ENCODE assay signal across 26 cellular contexts in genomic region chr9:105473221-105473620, GRCh38. TPM values are rescaled to one million over a fixed set of nuclear protein-coding genes. Genes with fewer than 3 reads are reported as not detected.
DNase-seq lines count a peak whose midpoint lies in the region; ATAC-seq, FAIRE-seq and TF ChIP-seq lines count a peak whose summit lies in the region.
"Had no signal": no experiment of that assay in that cellular context is flagged by ENCODE, and none has a peak within 500 bp of the region (broad histone marks: within the 10 kb centered on the region; RNA-seq: fewer than 3 reads in every experiment).

No MANE protein-coding gene starts in this region.

- DNase-seq in HepG2 (ENCODE audit: low spot score) (no peak), right lobe of liver (no peak), K562 (ENCODE audit: extremely low read depth in 1 of 4, low spot score in 3 of 4) (no peak), progenitor cell of endocrine pancreas (ENCODE audit: low spot score, unreplicated experiment) (no peak), KBM-7 (no peak)
- DNase-seq: ACHN; AML-193; BE2C; CD4-positive, alpha-beta T cell; CD8-positive, alpha-beta memory T cell; DMS 273 treated with DMSO at 0.1 percent for 48 hours; DMS79; EL; GDM1; GM23248; H9 had no signal

- H3K27me3 Mint-ChIP-seq in progenitor cell of endocrine pancreas = no peaks in the 10 kb centered on the region
- H3K27me3 Mint-ChIP-seq: CD4-positive, alpha-beta T cell; CD8-positive, alpha-beta memory T cell had no signal

- no TSS peak for BruUV-seq in HepG2 (replicated peaks; lab: Mats Ljungman, UMichigan)
- no TSS peak for BruUV-seq in K562 (replicated peaks; lab: Mats Ljungman, UMichigan)

- intact Hi-C loops in HepG2 (cut with micrococcal nuclease; ENCODE audit: unreplicated experiment) (no loop called here), right lobe of liver (cut with DNase I) (no loop called here), K562 (cut with micrococcal nuclease) (no loop called here)

- CTCF ChIA-PET in HepG2 (lab: Yijun Ruan, JAX; ENCODE audit: low intra/inter-chr PET ratio, low total read pairs) (no interaction called here), K562 (lab: Yijun Ruan, JAX; ENCODE audit: low intra/inter-chr PET ratio) (no interaction called here)

- H3K4me2 ChIP-seq in HepG2 (ENCODE audit: low read depth, low read length) (no peak overlapping the region), K562 (ENCODE audit: insufficient read depth, low read length) (no peak overlapping the region)
- H3K4me2 ChIP-seq: BLaER1 treated with 17β-estradiol and CSF1 and Interleukin-3, amounts not matched to agents 10 nM and 100 nM had no signal

- peaks cover 33% of the 10 kb centered on the region for H3K36me3 Mint-ChIP-seq in progenitor cell of endocrine pancreas (ENCODE audit: insufficient read depth)

- H3K79me2 ChIP-seq in HepG2 (ENCODE audit: insufficient read depth, low read length) = no peaks in the 10 kb centered on the region
- H3K79me2 ChIP-seq in K562 (ENCODE audit: control insufficient read depth, insufficient read depth, low read length) = no peaks in the 10 kb centered on the region

- TF ChIP-seq RAD21 in HepG2 (CRISPR knock-in tag; IDR thresholded peaks at IDR 0.05) (no peak), K562 (CRISPR knock-in tag; conservative IDR thresholded peaks at IDR 0.05 in 1 of 2, IDR thresholded peaks at IDR 0.05 in 1 of 2) (no peak)

- H3K4me1 ChIP-seq in HepG2 (ENCODE audit: insufficient read depth, low read length) = 0 out of 2 replicates have a peak, but pooled peaks cover 5% of the 10 kb centered on the region
- H3K4me1 ChIP-seq in right lobe of liver = peaks cover 0 to 8% (median 0%) of the 10 kb centered on the region in 4 donors
- H3K4me1 ChIP-seq in K562 (replicated peaks in 1 of 2; ENCODE audit: control insufficient read depth in 2 of 2, insufficient read depth in 2 of 2, low read length in 2 of 2) = no peaks in the 10 kb centered on the region
- H3K4me1 ChIP-seq: BE2C; BLaER1 treated with 17β-estradiol and CSF1 and Interleukin-3, amounts not matched to agents 10 nM and 100 nM had no signal

- FAIRE-seq in HepG2 (lab: Jason Lieb, UNC) (no peak), K562 (lab: Jason Lieb, UNC) (no peak)
- FAIRE-seq: A204.1, D721Med, GM12878, GM19239, H1 had no signal

- no peaks in the 10 kb centered on the region for H3K9me1 ChIP-seq in K562 (ENCODE audit: control insufficient read depth, insufficient read depth, low read length)

- H3K9me3 Mint-ChIP-seq in progenitor cell of endocrine pancreas (ENCODE audit: low read depth) = peaks cover 10% of the 10 kb centered on the region
- H3K9me3 Mint-ChIP-seq: CD4-positive, alpha-beta T cell; CD8-positive, alpha-beta memory T cell; H9 had no signal

- no peak for TF ChIP-seq EP300 in HepG2 (IDR thresholded peaks at IDR 0.05; ENCODE audit: low read depth in 2 of 2, low read length in 2 of 2)
- TF ChIP-seq EP300 in HepG2 (CRISPR knock-in tag; IDR thresholded peaks at IDR 0.05; ENCODE audit: borderline replicate concordance) = no peak
- no peak for TF ChIP-seq EP300 in K562 (IDR thresholded peaks at IDR 0.05; ENCODE audit: low read length)

- ATAC-seq in HepG2 (no peak), right lobe of liver (no peak), K562 (no peak), HG03571 (IDR thresholded peaks at IDR 0.05; ENCODE audit: unreplicated experiment) (no peak)
- ATAC-seq: GM12878, HCT116 had no signal

- TF ChIP-seq POLR2A in HepG2 (IDR thresholded peaks at IDR 0.05; ENCODE audit: insufficient read depth in 1 of 2, low read depth in 2 of 2, low read length in 2 of 2) = no peak
- no peak for TF ChIP-seq POLR2A in right lobe of liver (IDR thresholded peaks at IDR 0.05)
- TF ChIP-seq POLR2A in K562 (conservative IDR thresholded peaks at IDR 0.05) = no peak

- H3K9ac ChIP-seq in HepG2 (ENCODE audit: insufficient read depth, low read depth, low read length) (no peak overlapping the region), K562 (ENCODE audit: insufficient read depth in 1 of 2, low read depth in 2 of 2, low read length in 2 of 2) (no peak overlapping the region)
- H3K9ac ChIP-seq: BLaER1 treated with 17β-estradiol and CSF1 and Interleukin-3, amounts not matched to agents 10 nM and 100 nM; GM23248 had no signal

- H3K4me1 Mint-ChIP-seq in progenitor cell of endocrine pancreas (ENCODE audit: low read depth) = peaks cover 2% of the 10 kb centered on the region
- H3K4me1 Mint-ChIP-seq: CD8-positive, alpha-beta memory T cell; H9 had no signal

- no peak for TF ChIP-seq CTCF in HepG2 (CRISPR knock-in tag; IDR thresholded peaks at IDR 0.05)
- TF ChIP-seq CTCF in right lobe of liver (IDR thresholded peaks at IDR 0.05) = no peak
- TF ChIP-seq CTCF in K562 (IDR thresholded peaks at IDR 0.05 in 2 of 3, conservative IDR thresholded peaks at IDR 0.05 in 1 of 3; ENCODE audit: insufficient read depth in 2 of 3, low read depth in 1 of 3, low read length in 3 of 3) = no peak
- no peak for TF ChIP-seq CTCF in progenitor cell of endocrine pancreas (IDR thresholded peaks at IDR 0.05; ENCODE audit: unreplicated experiment)

- H3K36me3 ChIP-seq in HepG2 (replicated peaks in 1 of 2; ENCODE audit: control insufficient read depth in 1 of 2, insufficient read depth in 2 of 2, low read length in 2 of 2) = peaks cover 0 to 25% of the 10 kb centered on the region in 2 experiments; a peak in 2 of 5 replicates
- no peaks in the 10 kb centered on the region for H3K36me3 ChIP-seq in right lobe of liver
- H3K36me3 ChIP-seq in K562 (ENCODE audit: control insufficient read depth, insufficient read depth, low read length) = peaks cover 6% of the 10 kb centered on the region; the same call in 1 of the 3 replicates

- in situ Hi-C loops in HepG2 (cut with HindIII; ENCODE audit: extremely low pct_ligation_motif_present, low pct_unique_long_range_greater_than_20kb) = no loop called here
- in situ Hi-C loops in K562 (cut with MboI) = no loop called here
- in situ Hi-C loops in KBM-7 (cut with MboI; ENCODE audit: low pct_unique_long_range_greater_than_20kb, low sequenced_read_pairs) = no loop called here

- H3K9me3 ChIP-seq in HepG2 (ENCODE audit: low read length) (no peaks in the 10 kb centered on the region), right lobe of liver (no peaks in the 10 kb centered on the region), K562 (replicated peaks; ENCODE audit: control insufficient read depth, insufficient read depth, low read depth, low read length) (no peaks in the 10 kb centered on the region)
- H3K9me3 ChIP-seq: BE2C had no signal

- H3K4me3 Mint-ChIP-seq in progenitor cell of endocrine pancreas (ENCODE audit: low read depth) = no peak overlapping the region
- H3K4me3 Mint-ChIP-seq: CD14-positive monocyte; CD4-positive, alpha-beta T cell; CD8-positive, alpha-beta memory T cell; H9 had no signal

- peak overlapping the region; percentile 84 for H3K27ac Mint-ChIP-seq in progenitor cell of endocrine pancreas
- H3K27ac Mint-ChIP-seq: CD4-positive, alpha-beta T cell; CD8-positive, alpha-beta memory T cell; H9 had no signal

- POLR2A ChIA-PET in HepG2 (lab: Yijun Ruan, JAX) = no interaction called here
- POLR2A ChIA-PET in K562 (lab: Yijun Ruan, JAX) = interaction anchor here (1.0 to 2.1 kb wide), 2 partner anchors 12 to 13 kb away, joined by 4 to 7 read pairs; no protein-coding TSS in a partner anchor

- H3K4me3 ChIP-seq in HepG2 (replicated peaks in 1 of 3; ENCODE audit: insufficient read depth in 1 of 3, low read depth in 2 of 3, low read length in 3 of 3) (no peak overlapping the region), right lobe of liver (no peak overlapping the region), K562 (no peak overlapping the region)
- H3K4me3 ChIP-seq: BLaER1 treated with 17β-estradiol and CSF1 and Interleukin-3, amounts not matched to agents 10 nM and 100 nM; GM12878; GM23248 had no signal

- WGBS in HepG2 (ENCODE audit: low lambda C conversion rate) = 93% methylated on average over 2 of the region's 2 CpGs
- WGBS in right lobe of liver (ENCODE audit: insufficient coverage, low coverage, low lambda C conversion rate, missing lambda C conversion rate) = 100% methylated on average over 1 of the region's 2 CpGs
- 86% methylated on average over 2 of the region's 2 CpGs for WGBS in K562 (ENCODE audit: insufficient coverage, low coverage, missing lambda C conversion rate)

- H3K27me3 ChIP-seq in HepG2 (ENCODE audit: control insufficient read depth in 1 of 2, insufficient read depth in 2 of 2, low read length in 2 of 2) (no peaks in the 10 kb centered on the region), right lobe of liver (no peaks in the 10 kb centered on the region), K562 (ENCODE audit: control insufficient read depth in 2 of 2, insufficient read depth in 2 of 2, low read length in 2 of 2) (no peaks in the 10 kb centered on the region)
- H3K27me3 ChIP-seq: BE2C; BLaER1 treated with 17β-estradiol and CSF1 and Interleukin-3, amounts not matched to agents 10 nM and 100 nM had no signal

- H2AFZ ChIP-seq in HepG2 (ENCODE audit: low read length) = no peak overlapping the region
- H2AFZ ChIP-seq in K562 (ENCODE audit: low read depth, low read length) = no peak overlapping the region
- H2AFZ ChIP-seq: GM23248 had no signal

- H3K27ac ChIP-seq in HepG2 (ENCODE audit: extremely low read length, insufficient read depth, low read length) (no peak overlapping the region), right lobe of liver (no peak overlapping the region), K562 (ENCODE audit: extremely low read depth, low read depth, low read length) (no peak overlapping the region)
- H3K27ac ChIP-seq: 22Rv1; BLaER1 treated with 17β-estradiol and CSF1 and Interleukin-3, amounts not matched to agents 10 nM and 100 nM; GM23248 had no signal

- H4K20me1 ChIP-seq in HepG2 (ENCODE audit: insufficient read depth, low read length) = no peaks in the 10 kb centered on the region
- H4K20me1 ChIP-seq in K562 (replicated peaks; ENCODE audit: control insufficient read depth, insufficient read depth, low read length) = no peaks in the 10 kb centered on the region

RNA-seq across cellular contexts. Expression of gene FSD1L, which starts 25.4 kb away (rescaled TPM):
- 2.8 and 5.1 TPM in 2 replicates for total RNA-seq in HepG2 (2016; rRNA removed; fragmentation: Illumina TruSeq; extraction: Trizol)
- 4.7 and 6.0 TPM in 2 replicates for total RNA-seq in HepG2 (2016; cell fraction: cytosol; rRNA removed; fragmentation: Illumina TruSeq; extraction: Trizol; ENCODE audit: low read depth)
- total RNA-seq in HepG2 (2016; cell fraction: insoluble cytoplasmic fraction; rRNA removed; fragmentation: Illumina TruSeq; extraction: Trizol) = 3.0 and 5.1 TPM in 2 replicates
- 2.3 and 2.5 TPM in 2 replicates for total RNA-seq in HepG2 (2016; cell fraction: membrane; rRNA removed; fragmentation: Illumina TruSeq; extraction: Trizol)
- total RNA-seq in HepG2 (2016; cell fraction: nucleus; rRNA removed; fragmentation: Illumina TruSeq; extraction: Trizol) = 23.8 and 25.5 TPM in 2 replicates
- polyA plus RNA-seq in HepG2 (2011; rRNA removed) = 4.1 and 4.2 TPM in 2 replicates
- polyA plus RNA-seq in HepG2 (2011; cell fraction: cytosol; rRNA removed) = 0.66 and 0.76 TPM in 2 replicates
- polyA plus RNA-seq in HepG2 (2011; cell fraction: nucleus; rRNA removed) = 5.8 and 9.2 TPM in 2 replicates
- polyA plus RNA-seq in HepG2 (2012) = 6.1 and 6.9 TPM in 2 replicates
- 0.33 and 0.41 TPM in 2 replicates for polyA plus RNA-seq in HepG2 (2016; cell fraction: cytosol; fragmentation: Illumina TruSeq; extraction: Trizol; ENCODE audit: low read depth)
- polyA plus RNA-seq in HepG2 (2016; cell fraction: insoluble cytoplasmic fraction; fragmentation: Illumina TruSeq; extraction: Trizol; ENCODE audit: low read depth) = 1.8 and 2.1 TPM in 2 replicates
- polyA plus RNA-seq in HepG2 (2016; cell fraction: membrane; fragmentation: Illumina TruSeq; extraction: Trizol; ENCODE audit: low read depth) = 0.48 and 0.66 TPM in 2 replicates
- polyA plus RNA-seq in HepG2 (2016; cell fraction: nucleus; fragmentation: Illumina TruSeq; extraction: Trizol; ENCODE audit: insufficient read depth, low read depth) = 13.2 and 14.2 TPM in 2 replicates
- polyA minus RNA-seq in HepG2 (2011; rRNA and poly(A)+ RNA removed; ENCODE audit: low replicate concordance) = 1.7 and 3.3 TPM in 2 replicates
- 1.8 and 2.5 TPM in 2 replicates for polyA minus RNA-seq in HepG2 (2011; cell fraction: cytosol; rRNA and poly(A)+ RNA removed)
- polyA minus RNA-seq in HepG2 (2011; cell fraction: nucleus; rRNA and poly(A)+ RNA removed) = 89.1 and 107 TPM in 2 replicates
- 1 to 10 TPM in 5 of 6 experiments, under 1 TPM in 1; 0.46 to 2.0 (median 1.3) TPM for total RNA-seq in right lobe of liver
- 9.8 and 34.0 TPM in 2 replicates for total RNA-seq in K562 (2011; cell fraction: chromatin; rRNA removed; ENCODE audit: low replicate concordance)
- 3.2 and 5.9 TPM in 2 replicates for total RNA-seq in K562 (2011; cell fraction: nucleolus; rRNA removed)
- total RNA-seq in K562 (2011; cell fraction: nucleoplasm; rRNA removed) = 12.6 and 20.4 TPM in 2 replicates
- 0.95 and 1.9 TPM in 2 replicates for total RNA-seq in K562 (2014; rRNA removed)
- total RNA-seq in K562 (2014; rRNA removed; fragmentation: Illumina TruSeq; extraction: Trizol) = 3.1 and 5.4 TPM in 2 replicates
- total RNA-seq in K562 (2015; rRNA removed; fragmentation: Illumina TruSeq; extraction: Trizol) = 3.4 and 4.2 TPM in 2 replicates
- 2.2 and 2.5 TPM in 2 replicates for total RNA-seq in K562 (2021)
- polyA plus RNA-seq in K562 (2011; rRNA removed) = 2.5 and 3.9 TPM in 2 replicates
- polyA plus RNA-seq in K562 (2011; cell fraction: cytosol; rRNA removed) = 0.12 and 0.49 TPM in 2 replicates
- polyA plus RNA-seq in K562 (2011; cell fraction: nucleus; rRNA removed) = 3.1 and 5.2 TPM in 2 replicates
- 1.1 and 2.0 TPM in 2 replicates for polyA plus RNA-seq in K562 (2012)
- 1.8 and 2.1 TPM in 2 replicates for polyA plus RNA-seq in K562 (2014; fragmentation: Illumina TruSeq; extraction: Trizol)
- 1 to 10 TPM; 1.1 to 2.1 TPM for polyA plus RNA-seq in K562 (2014; fragmentation: Nextera tagmentation; extraction: Ambion mirVana)
- polyA plus RNA-seq in K562 (2014; rRNA removed) = 1.1 and 1.3 TPM in 2 replicates
- 7.9 and 10.7 TPM in 2 replicates for polyA minus RNA-seq in K562 (2011; rRNA and poly(A)+ RNA removed)
- 0.91 and 1.8 TPM in 2 replicates for polyA minus RNA-seq in K562 (2011; cell fraction: cytosol; rRNA and poly(A)+ RNA removed)
- polyA minus RNA-seq in K562 (2011; cell fraction: nucleus; rRNA and poly(A)+ RNA removed) = 9.8 and 17.7 TPM in 2 replicates
- total RNA-seq in progenitor cell of endocrine pancreas = 27.6 and 29.5 TPM in 2 replicates

Comparison
In these comparisons a context has a peak if more than half of its experiments do, and no peak if none do; other contexts are left out.
1. Of the 241 proteins assayed by ChIP-seq in both HepG2 and K562: peak only in HepG2: MAFK; only in K562: none; in both: MAFF; in neither: 239.